15 cellular contexts compared by ENCODE assay signal in genomic region chr9:129362287-129363098, GRCh38.
DNase-seq lines count a peak whose midpoint lies in the region; ATAC-seq, FAIRE-seq and TF ChIP-seq lines count a peak whose summit lies in the region.
"Had no signal": no experiment of that assay in that cellular context is flagged by ENCODE, and none has a peak within 500 bp of the region (broad histone marks: within the 10 kb centered on the region; RNA-seq: fewer than 3 reads in every experiment).

No MANE protein-coding gene starts in this region.

- in situ Hi-C loops in Caki2 (cut with HindIII; ENCODE audit: low pct_unique_long_range_greater_than_20kb, low sequenced_read_pairs): no loop called here

- no peaks in the 10 kb centered on the region for H3K36me3 Mint-ChIP-seq in nephron (ENCODE audit: low read depth)
- H3K36me3 Mint-ChIP-seq in activated naive CD4-positive, alpha-beta T cell treated with anti-CD3 and anti-CD28 coated beads, Interleukin-2, amount 10 ng/mL, durations not matched to agents 7 days and 5 days: no peaks in the 10 kb centered on the region

- H3K4me3 ChIP-seq in bronchial epithelial cell (ENCODE audit: low read depth, low read length): no peak overlapping the region
- H3K4me3 ChIP-seq: sigmoid colon had no signal

- no peaks in the 10 kb centered on the region for H3K27me3 ChIP-seq in bronchial epithelial cell (ENCODE audit: control insufficient read depth, insufficient read depth, low read length)
- H3K27me3 ChIP-seq: sigmoid colon had no signal

- peak; percentile 21 for DNase-seq in Caki2 (ENCODE audit: low read depth)
- DNase-seq in HT-29 (ENCODE audit: low spot score): peak; percentile 69
- DNase-seq in bronchial epithelial cell (ENCODE audit: low read depth): peak; percentile 56
- DNase-seq in NCI-H1048 (lab: John Stamatoyannopoulos, UW): no peak
- DNase-seq in activated naive CD4-positive, alpha-beta T cell treated with anti-CD3 and anti-CD28 coated beads, Interleukin-2, amount 10 ng/mL, durations not matched to agents 7 days and 5 days: no peak
- no peak for DNase-seq in urothelium cell line (ENCODE audit: low spot score)
- DNase-seq: activated B cell treated with CpG ODN at 0.5 μM for 24 hours; activated naive CD8-positive, alpha-beta T cell treated with anti-CD3 and anti-CD28 coated beads, Interleukin-2, amount 50 U/mL, for 24 hours; CD4-positive, alpha-beta T cell; MM.1S; NCI-H2227 treated with DMSO at 0.1 percent for 48 hours; sigmoid colon had no signal

- TF ChIP-seq CTCF in bronchial epithelial cell (IDR thresholded peaks at IDR 0.05; ENCODE audit: insufficient read depth, low read length, severe bottlenecking): peak; percentile 49
- TF ChIP-seq CTCF in nephron (IDR thresholded peaks at IDR 0.05; ENCODE audit: unreplicated experiment in 3 of 3): no peak

- no peak for FAIRE-seq in bronchial epithelial cell (lab: Jason Lieb, UNC)
- FAIRE-seq in urothelium cell line (lab: Jason Lieb, UNC): no peak

- no peaks in the 10 kb centered on the region for H3K27me3 Mint-ChIP-seq in nephron (ENCODE audit: low read depth)
- peaks cover 26% of the 10 kb centered on the region for H3K27me3 Mint-ChIP-seq in activated naive CD4-positive, alpha-beta T cell treated with anti-CD3 and anti-CD28 coated beads, Interleukin-2, amount 10 ng/mL, durations not matched to agents 7 days and 5 days
- H3K27me3 Mint-ChIP-seq: activated naive CD8-positive, alpha-beta T cell treated with anti-CD3 and anti-CD28 coated beads, Interleukin-2, amount 50 U/mL, for 24 hours had no signal

- CTCF ChIA-PET in activated naive CD4-positive, alpha-beta T cell treated with anti-CD3 and anti-CD28 coated beads, Interleukin-2, amount 10 ng/mL, durations not matched to agents 7 days and 5 days (lab: Charles Lee): interaction anchor here (1.6 kb wide), 1 partner anchor 11 kb away, joined by 6 read pairs; no protein-coding TSS in a partner anchor

- no peaks in the 10 kb centered on the region for H3K36me3 ChIP-seq in bronchial epithelial cell (ENCODE audit: control insufficient read depth, insufficient read depth, low read length)
- H3K36me3 ChIP-seq: sigmoid colon had no signal

- no peak for ATAC-seq in GM21576 (IDR thresholded peaks at IDR 0.05; ENCODE audit: unreplicated experiment)
- ATAC-seq: activated naive CD8-positive, alpha-beta T cell treated with anti-CD3 and anti-CD28 coated beads, Interleukin-2, amount 50 U/mL, for 24 hours; Right ventricle myocardium inferior had no signal

- H3K4me3 Mint-ChIP-seq in nephron: no peak overlapping the region
- no peak overlapping the region for H3K4me3 Mint-ChIP-seq in activated naive CD4-positive, alpha-beta T cell treated with anti-CD3 and anti-CD28 coated beads, Interleukin-2, amount 10 ng/mL, durations not matched to agents 7 days and 5 days
- H3K4me3 Mint-ChIP-seq: activated B cell treated with CpG ODN at 0.5 μM for 24 hours; activated naive CD8-positive, alpha-beta T cell treated with anti-CD3 and anti-CD28 coated beads, Interleukin-2, amount 50 U/mL, for 24 hours; CD4-positive, alpha-beta T cell had no signal

- peak overlapping the region; percentile 77 to 83 (median 82) for H3K27ac Mint-ChIP-seq in nephron
- H3K27ac Mint-ChIP-seq in activated naive CD4-positive, alpha-beta T cell treated with anti-CD3 and anti-CD28 coated beads, Interleukin-2, amount 10 ng/mL, durations not matched to agents 7 days and 5 days: no peak overlapping the region
- H3K27ac Mint-ChIP-seq: activated B cell treated with CpG ODN at 0.5 μM for 24 hours; activated naive CD8-positive, alpha-beta T cell treated with anti-CD3 and anti-CD28 coated beads, Interleukin-2, amount 50 U/mL, for 24 hours; CD4-positive, alpha-beta T cell had no signal

- peaks cover 26% of the 10 kb centered on the region for H3K4me1 Mint-ChIP-seq in nephron
- H3K4me1 Mint-ChIP-seq in activated naive CD4-positive, alpha-beta T cell treated with anti-CD3 and anti-CD28 coated beads, Interleukin-2, amount 10 ng/mL, durations not matched to agents 7 days and 5 days: no peaks in the 10 kb centered on the region
- H3K4me1 Mint-ChIP-seq: activated naive CD8-positive, alpha-beta T cell treated with anti-CD3 and anti-CD28 coated beads, Interleukin-2, amount 50 U/mL, for 24 hours had no signal

- no peaks in the 10 kb centered on the region for H3K9me3 Mint-ChIP-seq in nephron
- H3K9me3 Mint-ChIP-seq in activated naive CD4-positive, alpha-beta T cell treated with anti-CD3 and anti-CD28 coated beads, Interleukin-2, amount 10 ng/mL, durations not matched to agents 7 days and 5 days: no peaks in the 10 kb centered on the region
- H3K9me3 Mint-ChIP-seq: activated B cell treated with CpG ODN at 0.5 μM for 24 hours; activated naive CD8-positive, alpha-beta T cell treated with anti-CD3 and anti-CD28 coated beads, Interleukin-2, amount 50 U/mL, for 24 hours; CD4-positive, alpha-beta T cell had no signal

Comparison
In these comparisons a context has a peak if more than half of its experiments do, and no peak if none do; other contexts are left out.
1. DNase-seq: peak in Caki2 (single experiment), HT-29 (single experiment) and bronchial epithelial cell (single experiment); none in NCI-H1048 (single experiment), activated naive CD4-positive, alpha-beta T cell treated with anti-CD3 and anti-CD28 coated beads, Interleukin-2, amount 10 ng/mL, durations not matched to agents 7 days and 5 days (single experiment) and urothelium cell line (single experiment).